8 cellular contexts compared by ENCODE assay signal in genomic region chr22:31085493-31085824, GRCh38. TPM values are rescaled to one million over a fixed set of nuclear protein-coding genes. Genes with fewer than 3 reads are reported as not detected.
A peak's percentile ranks its signal among the peaks of the same experiment; 100 is the strongest.
DNase-seq lines count a peak whose midpoint lies in the region; ATAC-seq lines count a peak whose summit lies in the region.

No MANE protein-coding gene starts in this region.

- peaks cover 24% of the 10 kb centered on the region for H3K4me1 ChIP-seq in effector memory CD4-positive, alpha-beta T cell (ENCODE audit: control insufficient read depth, insufficient read depth, low read length, poor library complexity, severe bottlenecking)
- H3K4me1 ChIP-seq in mononuclear cell (ENCODE audit: insufficient read depth, low read length), result peaks cover 42% of the 10 kb centered on the region

- no peak for ATAC-seq in HG03469 (IDR thresholded peaks at IDR 0.05; ENCODE audit: unreplicated experiment)
- ATAC-seq in GM18517 (IDR thresholded peaks at IDR 0.05; ENCODE audit: unreplicated experiment), result no peak

- peak overlapping the region; percentile 78 for H3K4me3 ChIP-seq in effector memory CD4-positive, alpha-beta T cell (ENCODE audit: insufficient read depth, low read depth, low read length, poor library complexity, severe bottlenecking)
- H3K4me3 ChIP-seq in mononuclear cell (ENCODE audit: low read length), result peak overlapping the region; percentile 85

- DNase-seq in Ammon's horn (ENCODE audit: low spot score), result peak; percentile 91
- DNase-seq in MV-4-11 (lab: John Stamatoyannopoulos, UW), result peak; percentile 50
- DNase-seq in effector memory CD4-positive, alpha-beta T cell, result no peak
- DNase-seq in effector CD4-positive, alpha-beta T cell, result no peak
- no peak for DNase-seq in effector CD8-positive, alpha-beta T cell (lab: John Stamatoyannopoulos, UW)

- no peaks in the 10 kb centered on the region for H3K36me3 ChIP-seq in effector memory CD4-positive, alpha-beta T cell (ENCODE audit: control insufficient read depth, insufficient read depth, low read length)

- no peaks in the 10 kb centered on the region for H3K27me3 ChIP-seq in effector memory CD4-positive, alpha-beta T cell (replicated peaks; ENCODE audit: control insufficient read depth, insufficient read depth, low read length, poor library complexity, severe bottlenecking)
- H3K27me3 ChIP-seq in mononuclear cell (ENCODE audit: insufficient read depth, low read length), result no peaks in the 10 kb centered on the region

- no peaks in the 10 kb centered on the region for H3K9me3 ChIP-seq in effector memory CD4-positive, alpha-beta T cell (ENCODE audit: control insufficient read depth, low read length)
- no peaks in the 10 kb centered on the region for H3K9me3 ChIP-seq in mononuclear cell (ENCODE audit: low read depth, low read length)

- H3K27ac ChIP-seq in effector memory CD4-positive, alpha-beta T cell (ENCODE audit: insufficient read depth, low read length, poor library complexity, severe bottlenecking), result peak overlapping the region; percentile 76

RNA-seq across cellular contexts. Expression of gene SMTN, which starts 4.3 kb away (rescaled TPM):
- total RNA-seq in mononuclear cell, result 2.8 TPM

RNA-seq across cellular contexts. Expression of gene SELENOM, which starts 21.9 kb away (rescaled TPM):
- total RNA-seq in mononuclear cell, result 14.6 TPM

RNA-seq across cellular contexts. Expression of gene INPP5J, which starts 37.3 kb away (rescaled TPM):
- not detected for total RNA-seq in mononuclear cell

RNA-seq across cellular contexts. Expression of gene PLA2G3, which starts 54.8 kb away (rescaled TPM):
- not detected for total RNA-seq in mononuclear cell

Comparison
In these comparisons a context has a peak if more than half of its experiments do, and no peak if none do; other contexts are left out.
1. DNase-seq: peak in Ammon's horn (single experiment) and MV-4-11 (single experiment); none in effector memory CD4-positive, alpha-beta T cell (0 of 3), effector CD4-positive, alpha-beta T cell (single experiment) and effector CD8-positive, alpha-beta T cell (single experiment).